ENCODE assay signal across 8 cellular contexts in the genomic region with DNA sequence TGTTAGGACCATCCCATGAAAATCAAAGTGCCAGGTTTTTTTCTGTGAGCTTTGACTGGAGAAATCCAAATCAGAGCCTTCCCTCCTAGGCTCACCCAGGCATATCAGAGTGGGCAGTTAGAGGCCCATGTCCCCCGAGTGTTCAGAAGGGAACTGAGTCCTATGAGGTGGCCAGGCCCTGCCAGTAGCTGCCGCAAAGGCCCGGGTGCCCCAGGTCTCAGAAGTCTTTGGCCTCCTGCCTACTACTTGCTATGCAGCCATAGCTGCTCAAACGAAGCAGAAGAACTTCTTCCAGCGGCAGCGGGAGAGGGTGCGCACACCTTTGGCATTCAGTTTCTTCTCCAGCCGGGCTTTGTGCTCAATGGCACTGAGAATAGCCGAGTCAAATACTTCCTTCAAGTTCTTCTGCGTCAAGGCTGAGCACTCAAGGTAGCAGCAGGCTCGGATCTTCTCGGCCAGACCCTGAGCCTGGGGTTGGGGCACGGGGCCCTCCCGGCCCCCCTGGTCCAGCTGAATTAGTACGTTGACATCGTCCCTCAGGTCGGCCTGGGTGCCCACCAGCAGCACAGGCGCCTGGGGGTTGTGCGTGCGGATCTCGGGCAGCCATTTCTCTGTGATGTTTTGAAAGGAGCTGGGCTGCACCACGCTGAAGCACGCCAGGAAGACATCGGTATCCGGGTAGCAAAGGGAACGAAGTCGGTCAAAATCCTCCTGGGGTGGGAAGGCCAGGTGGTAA. TPM values are rescaled to one million over a fixed set of nuclear protein-coding genes. Genes with fewer than 3 reads are reported as not detected.
DNase-seq lines count a peak whose midpoint lies in the region; ATAC-seq, FAIRE-seq and TF ChIP-seq lines count a peak whose summit lies in the region.
"Had no signal": no experiment of that assay in that cellular context is flagged by ENCODE, and none has a peak within 500 bp of the region (broad histone marks: within the 10 kb centered on the region; RNA-seq: fewer than 3 reads in every experiment).

No MANE protein-coding gene starts in this region.

- H3K4me1 ChIP-seq in endothelial cell of umbilical vein (ENCODE audit: control insufficient read depth, extremely low read depth, insufficient read depth, low read length) (no peaks in the 10 kb centered on the region), subcutaneous abdominal adipose tissue (ENCODE audit: control insufficient read depth in 5 of 5, insufficient read depth in 5 of 5, low read length in 5 of 5) (peaks cover 0 to 21% (median 19%) of the 10 kb centered on the region in 5 donors)

- H3K9me1 ChIP-seq in endothelial cell of umbilical vein (replicated peaks; ENCODE audit: control insufficient read depth, extremely low read depth, insufficient read depth, low read length): no peaks in the 10 kb centered on the region

- dilution Hi-C loops in endothelial cell of umbilical vein (cut with MboI; ENCODE audit: extremely low pct_ligation_motif_present, low sequenced_read_pairs): no loop called here

- no peaks in the 10 kb centered on the region for H3K9me3 ChIP-seq in endothelial cell of umbilical vein (replicated peaks; ENCODE audit: control insufficient read depth, insufficient read depth, low read length)
- H3K9me3 ChIP-seq in subcutaneous abdominal adipose tissue (ENCODE audit: control insufficient read depth in 5 of 5, low read length in 5 of 5): no peaks in the 10 kb centered on the region

- H3K4me3 ChIP-seq in endothelial cell of umbilical vein (replicated peaks in 1 of 3; ENCODE audit: insufficient read depth in 1 of 3, low read depth in 1 of 3, low read length in 3 of 3) (no peak overlapping the region), subcutaneous abdominal adipose tissue (ENCODE audit: low read depth in 1 of 5, low read length in 5 of 5) (peak overlapping the region in 3 of 5 donors; percentile 59 to 72 (median 69))

- no peak for DNase-seq in activated T-cell treated with anti-CD3 and anti-CD28 coated beads, Interleukin-2, amount 50 U/mL, for 4 hours
- DNase-seq in activated T-cell treated with anti-CD3 and anti-CD28 coated beads, Interleukin-2, amount 50 U/mL, for 48 hours: no peak
- DNase-seq in endothelial cell of umbilical vein (ENCODE audit: low read depth, low spot score) (no peak), SK-N-DZ (ENCODE audit: low spot score) (no peak)

- H3K79me2 ChIP-seq in endothelial cell of umbilical vein (ENCODE audit: control insufficient read depth, insufficient read depth, low read length): no peaks in the 10 kb centered on the region

- no peaks in the 10 kb centered on the region for H3K36me3 ChIP-seq in endothelial cell of umbilical vein (ENCODE audit: control insufficient read depth in 2 of 2, extremely low read depth in 1 of 2, insufficient read depth in 2 of 2, low read length in 2 of 2)
- no peaks in the 10 kb centered on the region for H3K36me3 ChIP-seq in subcutaneous abdominal adipose tissue (ENCODE audit: control insufficient read depth in 5 of 5, insufficient read depth in 5 of 5, low read length in 5 of 5)

- TF ChIP-seq CTCF in endothelial cell of umbilical vein (IDR thresholded peaks at IDR 0.05; ENCODE audit: extremely low read depth in 1 of 2, insufficient read depth in 1 of 2, low read depth in 1 of 2, low read length in 2 of 2): no peak

- H3K9ac ChIP-seq in endothelial cell of umbilical vein (replicated peaks; ENCODE audit: extremely low read depth, insufficient read depth, low read length) (no peak overlapping the region), subcutaneous abdominal adipose tissue (ENCODE audit: low read length in 5 of 5) (no peak overlapping the region)

- no TSS peak for BruUV-seq in endothelial cell of umbilical vein (replicated peaks; lab: Mats Ljungman, UMichigan)

- FAIRE-seq in endothelial cell of umbilical vein (lab: Jason Lieb, UNC): no peak
- FAIRE-seq: frontal cortex had no signal

- no peaks in the 10 kb centered on the region for H3K9me3 Mint-ChIP-seq in activated T-cell treated with anti-CD3 and anti-CD28 coated beads, Interleukin-2, amount 50 U/mL, for 4 hours

- peak overlapping the region; percentile 73 for H3K4me3 Mint-ChIP-seq in activated T-cell treated with anti-CD3 and anti-CD28 coated beads, Interleukin-2, amount 50 U/mL, for 4 hours

- no peaks in the 10 kb centered on the region for H4K20me1 ChIP-seq in endothelial cell of umbilical vein (replicated peaks; ENCODE audit: control insufficient read depth, extremely low read depth, insufficient read depth, low read length)

- peaks cover 20% of the 10 kb centered on the region for H3K4me1 Mint-ChIP-seq in activated T-cell treated with anti-CD3 and anti-CD28 coated beads, Interleukin-2, amount 50 U/mL, for 4 hours (ENCODE audit: low read depth)

- CTCF ChIA-PET in endothelial cell of umbilical vein (lab: Charles Lee): interaction anchor here (0.7 to 5.9 kb wide), 14 partner anchors 8 to 283 kb away, joined by 3 to 146 read pairs (median 4); a partner anchor contains a TSS

- H3K27ac ChIP-seq in endothelial cell of umbilical vein (ENCODE audit: insufficient read depth, low read depth, low read length) (no peak overlapping the region), subcutaneous abdominal adipose tissue (ENCODE audit: low read depth, low read length) (no peak overlapping the region)

- H3K36me3 Mint-ChIP-seq in activated T-cell treated with anti-CD3 and anti-CD28 coated beads, Interleukin-2, amount 50 U/mL, for 4 hours (ENCODE audit: insufficient read depth): no peaks in the 10 kb centered on the region

- intact Hi-C loops in endothelial cell of umbilical vein (cut with micrococcal nuclease): no loop called here

- peak overlapping the region; percentile 41 for H3K4me2 ChIP-seq in endothelial cell of umbilical vein (ENCODE audit: insufficient read depth, low read length)

- peak overlapping the region; percentile 88 for H2AFZ ChIP-seq in endothelial cell of umbilical vein (ENCODE audit: low read depth, low read length)

- POLR2A ChIA-PET in endothelial cell of umbilical vein (lab: Charles Lee): interaction anchor here (0.5 kb wide), 1 partner anchor 165 kb away, joined by 3 read pairs; no protein-coding TSS in a partner anchor

- ATAC-seq in activated T-cell treated with anti-CD3 and anti-CD28 coated beads, Interleukin-2, amount 50 U/mL, for 4 hours: no peak
- no peak for ATAC-seq in GM19324 (IDR thresholded peaks at IDR 0.05; ENCODE audit: low FRiP score, unreplicated experiment)

- H3K27me3 ChIP-seq in endothelial cell of umbilical vein (ENCODE audit: control insufficient read depth in 2 of 2, insufficient read depth in 2 of 2, low read length in 2 of 2): no peaks in the 10 kb centered on the region
- H3K27me3 ChIP-seq in subcutaneous abdominal adipose tissue (ENCODE audit: control insufficient read depth in 5 of 5, insufficient read depth in 4 of 5, low read length in 5 of 5): peaks cover 5 to 15% (median 9%) of the 10 kb centered on the region in 5 donors

- no peak for TF ChIP-seq POLR2A in endothelial cell of umbilical vein (IDR thresholded peaks at IDR 0.05; ENCODE audit: low read depth, low read length)

- peaks cover 4% of the 10 kb centered on the region for H3K27me3 Mint-ChIP-seq in activated T-cell treated with anti-CD3 and anti-CD28 coated beads, Interleukin-2, amount 50 U/mL, for 4 hours (ENCODE audit: low read depth)

RNA-seq across cellular contexts. Expression of a gene that starts 1.1 kb away (rescaled TPM):
- total RNA-seq in activated T-cell treated with anti-CD3 and anti-CD28 coated beads, Interleukin-2, amount 50 U/mL, for 4 hours: under 1 TPM; 0.35 to 0.53 (median 0.49) TPM
- total RNA-seq in endothelial cell of umbilical vein: 0.18 and 0.20 TPM in 2 replicates
- 0.15 and 0.19 TPM in 2 replicates for polyA plus RNA-seq in endothelial cell of umbilical vein
- 0.04 and 0.08 TPM in 2 replicates for polyA plus RNA-seq in endothelial cell of umbilical vein (2011; cell fraction: cytosol; rRNA removed)
- polyA plus RNA-seq in endothelial cell of umbilical vein (2011; cell fraction: nucleus; rRNA removed): 1.1 TPM in 2 replicates
- polyA plus RNA-seq in endothelial cell of umbilical vein (2012): 0.23 and 0.35 TPM in 2 replicates
- 0.15 TPM in 1 of 2 replicates, not detected in the other for polyA minus RNA-seq in endothelial cell of umbilical vein
- polyA minus RNA-seq in endothelial cell of umbilical vein (2011; cell fraction: cytosol; rRNA and poly(A)+ RNA removed): 29.2 TPM
- 0.38 and 0.96 TPM in 2 replicates for polyA minus RNA-seq in endothelial cell of umbilical vein (2011; cell fraction: nucleus; rRNA and poly(A)+ RNA removed)
- 0.29 and 1.1 TPM in 2 replicates for polyA plus RNA-seq in SK-N-DZ (2014; cell fraction: cytosol; rRNA removed)
- polyA plus RNA-seq in SK-N-DZ (2014; cell fraction: nucleus; rRNA removed): 0.10 and 0.52 TPM in 2 replicates

RNA-seq across cellular contexts. Expression of a gene that starts 21.3 kb away (rescaled TPM):
- total RNA-seq in activated T-cell treated with anti-CD3 and anti-CD28 coated beads, Interleukin-2, amount 50 U/mL, for 4 hours: 10 to 100 TPM; 15.9 to 16.7 (median 16.4) TPM
- 32.8 and 33.3 TPM in 2 replicates for total RNA-seq in endothelial cell of umbilical vein
- polyA plus RNA-seq in endothelial cell of umbilical vein: 29.3 and 34.1 TPM in 2 replicates
- 19.1 and 21.5 TPM in 2 replicates for polyA plus RNA-seq in endothelial cell of umbilical vein (2011; cell fraction: cytosol; rRNA removed)
- polyA plus RNA-seq in endothelial cell of umbilical vein (2011; cell fraction: nucleus; rRNA removed): 24.1 and 25.4 TPM in 2 replicates
- 22.5 and 22.6 TPM in 2 replicates for polyA plus RNA-seq in endothelial cell of umbilical vein (2012)
- polyA minus RNA-seq in endothelial cell of umbilical vein: 50.3 and 70.1 TPM in 2 replicates
- 41.5 TPM for polyA minus RNA-seq in endothelial cell of umbilical vein (2011; cell fraction: cytosol; rRNA and poly(A)+ RNA removed)
- 20.5 and 25.5 TPM in 2 replicates for polyA minus RNA-seq in endothelial cell of umbilical vein (2011; cell fraction: nucleus; rRNA and poly(A)+ RNA removed)
- polyA plus RNA-seq in SK-N-DZ (2014; cell fraction: cytosol; rRNA removed): 15.3 and 18.0 TPM in 2 replicates
- polyA plus RNA-seq in SK-N-DZ (2014; cell fraction: nucleus; rRNA removed): 7.2 and 8.3 TPM in 2 replicates

RNA-seq across cellular contexts. Expression of a gene that starts 29.1 kb away (rescaled TPM):
- 10 to 100 TPM; 10.8 to 13.5 (median 12.2) TPM for total RNA-seq in activated T-cell treated with anti-CD3 and anti-CD28 coated beads, Interleukin-2, amount 50 U/mL, for 4 hours
- total RNA-seq in endothelial cell of umbilical vein: 3.6 and 4.2 TPM in 2 replicates
- 4.1 and 4.9 TPM in 2 replicates for polyA plus RNA-seq in endothelial cell of umbilical vein
- 1.9 and 2.8 TPM in 2 replicates for polyA plus RNA-seq in endothelial cell of umbilical vein (2011; cell fraction: cytosol; rRNA removed)
- 1.7 and 3.3 TPM in 2 replicates for polyA plus RNA-seq in endothelial cell of umbilical vein (2011; cell fraction: nucleus; rRNA removed)
- polyA plus RNA-seq in endothelial cell of umbilical vein (2012): 2.4 and 7.0 TPM in 2 replicates
- polyA minus RNA-seq in endothelial cell of umbilical vein: 3.5 and 4.6 TPM in 2 replicates
- polyA minus RNA-seq in endothelial cell of umbilical vein (2011; cell fraction: cytosol; rRNA and poly(A)+ RNA removed): not detected
- 0.38 and 0.82 TPM in 2 replicates for polyA minus RNA-seq in endothelial cell of umbilical vein (2011; cell fraction: nucleus; rRNA and poly(A)+ RNA removed)
- 0.23 and 0.52 TPM in 2 replicates for polyA plus RNA-seq in SK-N-DZ (2014; cell fraction: cytosol; rRNA removed)
- polyA plus RNA-seq in SK-N-DZ (2014; cell fraction: nucleus; rRNA removed): 0.20 and 0.52 TPM in 2 replicates

RNA-seq across cellular contexts. Expression of a gene that starts 44.5 kb away (rescaled TPM):
- total RNA-seq in activated T-cell treated with anti-CD3 and anti-CD28 coated beads, Interleukin-2, amount 50 U/mL, for 4 hours: not detected
- total RNA-seq in endothelial cell of umbilical vein: not detected in 2 replicates
- not detected in 2 replicates for polyA plus RNA-seq in endothelial cell of umbilical vein
- polyA plus RNA-seq in endothelial cell of umbilical vein (2011; cell fraction: cytosol; rRNA removed): not detected in 2 replicates
- not detected in 2 replicates for polyA plus RNA-seq in endothelial cell of umbilical vein (2011; cell fraction: nucleus; rRNA removed)
- polyA plus RNA-seq in endothelial cell of umbilical vein (2012): not detected in 2 replicates
- not detected in 2 replicates for polyA minus RNA-seq in endothelial cell of umbilical vein
- not detected for polyA minus RNA-seq in endothelial cell of umbilical vein (2011; cell fraction: cytosol; rRNA and poly(A)+ RNA removed)
- not detected in 2 replicates for polyA minus RNA-seq in endothelial cell of umbilical vein (2011; cell fraction: nucleus; rRNA and poly(A)+ RNA removed)
- 0.65 TPM in 1 of 2 replicates, not detected in the other for polyA plus RNA-seq in SK-N-DZ (2014; cell fraction: cytosol; rRNA removed)
- not detected in 2 replicates for polyA plus RNA-seq in SK-N-DZ (2014; cell fraction: nucleus; rRNA removed)
- total RNA-seq: frontal cortex had no signal
- polyA plus RNA-seq: BJ had no signal

RNA-seq across cellular contexts. Expression of a gene that starts 56.2 kb away (rescaled TPM):
- total RNA-seq in activated T-cell treated with anti-CD3 and anti-CD28 coated beads, Interleukin-2, amount 50 U/mL, for 4 hours: under 1 TPM; 0.05 to 0.38 (median 0.37) TPM
- total RNA-seq in endothelial cell of umbilical vein: 55.2 and 75.8 TPM in 2 replicates
- 25.5 and 57.8 TPM in 2 replicates for polyA plus RNA-seq in endothelial cell of umbilical vein
- 26.3 and 26.9 TPM in 2 replicates for polyA plus RNA-seq in endothelial cell of umbilical vein (2011; cell fraction: cytosol; rRNA removed)
- polyA plus RNA-seq in endothelial cell of umbilical vein (2011; cell fraction: nucleus; rRNA removed): 173 and 179 TPM in 2 replicates
- 3.9 and 5.5 TPM in 2 replicates for polyA plus RNA-seq in endothelial cell of umbilical vein (2012)
- polyA minus RNA-seq in endothelial cell of umbilical vein: 41.3 and 85.8 TPM in 2 replicates
- polyA minus RNA-seq in endothelial cell of umbilical vein (2011; cell fraction: cytosol; rRNA and poly(A)+ RNA removed): 7.6 TPM
- 142 and 155 TPM in 2 replicates for polyA minus RNA-seq in endothelial cell of umbilical vein (2011; cell fraction: nucleus; rRNA and poly(A)+ RNA removed)
- 1.4 and 1.5 TPM in 2 replicates for polyA plus RNA-seq in SK-N-DZ (2014; cell fraction: cytosol; rRNA removed)
- 0.93 and 1.6 TPM in 2 replicates for polyA plus RNA-seq in SK-N-DZ (2014; cell fraction: nucleus; rRNA removed)

Comparison
In these comparisons a context has a peak if more than half of its experiments do, and no peak if none do; other contexts are left out.
1. H3K4me3 ChIP-seq: peak in subcutaneous abdominal adipose tissue (3 of 5); none in endothelial cell of umbilical vein (0 of 3).